Comparison of ENCODE assay signal across 4 cellular contexts in genomic region chr20:29089409-29089808, GRCh38.
DNase-seq lines count a peak whose midpoint lies in the region; ATAC-seq, FAIRE-seq and TF ChIP-seq lines count a peak whose summit lies in the region.
"Not testable (repeated sequence)": the region's sequence is repeated elsewhere in the genome, so short reads cannot be mapped to it uniquely, and the experiment has no call there.

No MANE protein-coding gene starts in this region.

- not testable (repeated sequence) for H3K9ac ChIP-seq in SK-N-SH; K562 (ENCODE audit: insufficient read depth in 1 of 2, low read depth in 2 of 2, low read length in 2 of 2); endodermal cell (ENCODE audit: extremely low read depth, low read length, poor library complexity, severe bottlenecking)

- TF ChIP-seq RAD21 in A549 (conservative IDR thresholded peaks at IDR 0.05 in 1 of 2, IDR thresholded peaks at IDR 0.05 in 1 of 2); SK-N-SH (IDR thresholded peaks at IDR 0.05; ENCODE audit: low read length); K562 (CRISPR knock-in tag; conservative IDR thresholded peaks at IDR 0.05 in 1 of 2, IDR thresholded peaks at IDR 0.05 in 1 of 2): not testable (repeated sequence)

- ATAC-seq in A549, K562: not testable (repeated sequence)

- not testable (repeated sequence) for H3K4me2 ChIP-seq in A549; SK-N-SH; K562 (ENCODE audit: insufficient read depth, low read length)

- H3K9me1 ChIP-seq in K562 (ENCODE audit: control insufficient read depth, insufficient read depth, low read length) = not testable (repeated sequence)

- H3K27ac ChIP-seq in A549; SK-N-SH (ENCODE audit: low read depth in 2 of 2, low read length in 1 of 2); K562 (ENCODE audit: extremely low read depth, low read depth, low read length); endodermal cell (ENCODE audit: low read depth, low read length): not testable (repeated sequence)

- CTCF ChIA-PET in A549 (lab: Yijun Ruan, JAX); SK-N-SH (lab: Yijun Ruan, JAX); K562 (lab: Yijun Ruan, JAX; ENCODE audit: low intra/inter-chr PET ratio): not testable (repeated sequence)

- not testable (repeated sequence) for H3K27ac Mint-ChIP-seq in endodermal cell

- not testable (repeated sequence) for TF ChIP-seq POLR2A in A549 (IDR thresholded peaks at IDR 0.05; ENCODE audit: low read length); K562 (conservative IDR thresholded peaks at IDR 0.05)

- H2AFZ ChIP-seq in SK-N-SH (ENCODE audit: low read depth); K562 (ENCODE audit: low read depth, low read length): not testable (repeated sequence)

- H3K9me3 Mint-ChIP-seq in endodermal cell = peaks cover 73% of the 10 kb centered on the region

- not testable (repeated sequence) for H3K9me3 ChIP-seq in A549; SK-N-SH; K562 (replicated peaks; ENCODE audit: control insufficient read depth, insufficient read depth, low read depth, low read length)
- H3K9me3 ChIP-seq in endodermal cell (ENCODE audit: control insufficient read depth, low read length) = peaks cover 64% of the 10 kb centered on the region

- not testable (repeated sequence) for H3K4me1 ChIP-seq in A549; SK-N-SH (ENCODE audit: control insufficient read depth in 1 of 2, insufficient read depth in 2 of 2, low read depth in 1 of 2, low read length in 1 of 2); K562 (replicated peaks in 1 of 2; ENCODE audit: control insufficient read depth in 2 of 2, insufficient read depth in 2 of 2, low read length in 2 of 2); endodermal cell (ENCODE audit: control insufficient read depth, insufficient read depth, low read length)

- not testable (repeated sequence) for H3K9me2 ChIP-seq in SK-N-SH

- not testable (repeated sequence) for H3K4me3 ChIP-seq in A549; SK-N-SH (ENCODE audit: low read depth in 2 of 2, low read length in 1 of 2); K562
- H3K4me3 ChIP-seq in endodermal cell (ENCODE audit: low read length) = peak overlapping the region; percentile 30

- not testable (repeated sequence) for H3K36me3 Mint-ChIP-seq in endodermal cell (ENCODE audit: low read depth)

- not testable (repeated sequence) for H3K4me3 Mint-ChIP-seq in endodermal cell

- H4K20me1 ChIP-seq in SK-N-SH (ENCODE audit: insufficient read depth); K562 (replicated peaks; ENCODE audit: control insufficient read depth, insufficient read depth, low read length): not testable (repeated sequence)

- TF ChIP-seq EP300 in A549 (IDR thresholded peaks at IDR 0.05); SK-N-SH (IDR thresholded peaks at IDR 0.05; ENCODE audit: borderline replicate concordance in 1 of 2, low read depth in 1 of 2, low read length in 1 of 2); K562 (IDR thresholded peaks at IDR 0.05; ENCODE audit: low read length): not testable (repeated sequence)

- peaks cover 18 to 25% of the 10 kb centered on the region in 2 experiments for H3K36me3 ChIP-seq in SK-N-SH (replicated peaks in 1 of 2; ENCODE audit: control insufficient read depth in 1 of 2, insufficient read depth in 2 of 2, low read length in 1 of 2)
- peaks cover 14% of the 10 kb centered on the region; the same call in 1 of the 3 replicates for H3K36me3 ChIP-seq in K562 (ENCODE audit: control insufficient read depth, insufficient read depth, low read length)
- not testable (repeated sequence) for H3K36me3 ChIP-seq in endodermal cell (ENCODE audit: control insufficient read depth, insufficient read depth, low read length)

- FAIRE-seq in A549 (lab: Jason Lieb, UNC); K562 (lab: Jason Lieb, UNC): not testable (repeated sequence)

- H3K27me3 ChIP-seq in SK-N-SH (ENCODE audit: insufficient read depth); K562 (ENCODE audit: control insufficient read depth in 2 of 2, insufficient read depth in 2 of 2, low read length in 2 of 2); endodermal cell (ENCODE audit: control insufficient read depth, insufficient read depth, low read length, poor library complexity, severe bottlenecking): not testable (repeated sequence)

- not testable (repeated sequence) for H3F3A ChIP-seq in SK-N-SH (replicated peaks; ENCODE audit: insufficient read depth)

- not testable (repeated sequence) for DNase-seq in A549 (ENCODE audit: low read depth in 1 of 2, low spot score in 1 of 2); SK-N-SH; K562 (ENCODE audit: extremely low read depth in 1 of 4, low spot score in 3 of 4); endodermal cell

- intact Hi-C loops in K562 (cut with micrococcal nuclease) = loop anchor here (10.0 kb wide), 1 partner anchor 685 kb away; no protein-coding TSS in a partner anchor

- in situ Hi-C loops in K562 (cut with MboI) = loop anchor here (5.0 to 25.0 kb wide), 2 partner anchors 523 to 1293 kb away; no protein-coding TSS in a partner anchor

- H3K79me2 ChIP-seq in SK-N-SH (ENCODE audit: insufficient read depth) (peaks cover 26% of the 10 kb centered on the region), K562 (ENCODE audit: control insufficient read depth, insufficient read depth, low read length) (peaks cover 36% of the 10 kb centered on the region)

- not testable (repeated sequence) for H3K4me1 Mint-ChIP-seq in endodermal cell

- 37% methylated on average over 3 of the region's 3 CpGs for WGBS in A549 (ENCODE audit: missing lambda C conversion rate)
- 60% methylated on average over 3 of the region's 3 CpGs for WGBS in SK-N-SH (ENCODE audit: low lambda C conversion rate)
- WGBS in K562 (ENCODE audit: insufficient coverage, low coverage, missing lambda C conversion rate) = 58% methylated on average over 3 of the region's 3 CpGs
- 40 to 60% methylated on average over 1 to 3 of the region's 3 CpGs for WGBS in endodermal cell (ENCODE audit: insufficient coverage in 1 of 2, insufficient read length in 1 of 2), 2 experiments

- TSS peak; percentile 8 for BruUV-seq in K562 (replicated peaks; lab: Mats Ljungman, UMichigan)

- POLR2A ChIA-PET in A549 (lab: Yijun Ruan, JAX); SK-N-SH (lab: Yijun Ruan, JAX); K562 (lab: Yijun Ruan, JAX): not testable (repeated sequence)

- not testable (repeated sequence) for TF ChIP-seq CTCF in A549 (IDR thresholded peaks at IDR 0.05); SK-N-SH (IDR thresholded peaks at IDR 0.05); K562 (IDR thresholded peaks at IDR 0.05 in 2 of 3, conservative IDR thresholded peaks at IDR 0.05 in 1 of 3; ENCODE audit: insufficient read depth in 2 of 3, low read depth in 1 of 3, low read length in 3 of 3); endodermal cell (conservative IDR thresholded peaks at IDR 0.05)

- not testable (repeated sequence) for H3K27me3 Mint-ChIP-seq in endodermal cell (ENCODE audit: insufficient read depth)

TF ChIP-seq in A549, 52 proteins besides CTCF, POLR2A, EP300 and RAD21:
- peak; percentile 92 for TF ChIP-seq RFX5 (IDR thresholded peaks at IDR 0.05)

TF ChIP-seq in SK-N-SH, 30 proteins besides CTCF, POLR2A, EP300 and RAD21:
- TF ChIP-seq RFX5 (IDR thresholded peaks at IDR 0.05; ENCODE audit: low read length) = peak; percentile 81

TF ChIP-seq in K562, 482 proteins besides CTCF, POLR2A, EP300 and RAD21:
- peak; percentile 74; the same call in 1 of the 2 replicates for TF ChIP-seq RFX5 (IDR thresholded peaks at IDR 0.05; ENCODE audit: low read depth, low read length)
TF ChIP-seq in K562: peak in this region for 1; not testable (repeated sequence) for 481.
